In genomic region chr4:53119685-53120084, GRCh38 we compare ENCODE assay signal across 12 cellular contexts.
A peak's percentile ranks its signal among the peaks of the same experiment; 100 is the strongest.
DNase-seq lines count a peak whose midpoint lies in the region; ATAC-seq and TF ChIP-seq lines count a peak whose summit lies in the region.
"Had no signal": no experiment of that assay in that cellular context is flagged by ENCODE, and none has a peak within 500 bp of the region (broad histone marks: within the 10 kb centered on the region; RNA-seq: fewer than 3 reads in every experiment).

No MANE protein-coding gene starts in this region.

- no peaks in the 10 kb centered on the region for H3K27me3 ChIP-seq in Caco-2 (replicated peaks; ENCODE audit: control insufficient read depth, insufficient read depth, low read length)

- H3K27ac Mint-ChIP-seq in Caco-2 (ENCODE audit: unreplicated experiment) (peak overlapping the region; percentile 79), nephron (peak overlapping the region; percentile 79 to 87 (median 86))
- no peak overlapping the region for H3K27ac Mint-ChIP-seq in effector memory CD8-positive, alpha-beta T cell
- H3K27ac Mint-ChIP-seq: activated naive CD4-positive, alpha-beta T cell treated with anti-CD3 and anti-CD28 coated beads for 36 hours; CD4-positive, CD25-positive, alpha-beta regulatory T cell had no signal

- peaks cover 37% of the 10 kb centered on the region for H3K4me1 ChIP-seq in Caco-2

- ATAC-seq in GM21367 (IDR thresholded peaks at IDR 0.05; ENCODE audit: unreplicated experiment) = no peak
- no peak for ATAC-seq in effector memory CD8-positive, alpha-beta T cell (replicated peaks)
- ATAC-seq: HCT116 had no signal

- H3K36me3 Mint-ChIP-seq in Caco-2 (ENCODE audit: insufficient read depth, unreplicated experiment) (no peaks in the 10 kb centered on the region), nephron (ENCODE audit: low read depth) (no peaks in the 10 kb centered on the region)
- H3K36me3 Mint-ChIP-seq in effector memory CD8-positive, alpha-beta T cell (ENCODE audit: insufficient read depth) = no peaks in the 10 kb centered on the region

- H3K27me3 Mint-ChIP-seq in Caco-2 (ENCODE audit: insufficient read depth, unreplicated experiment) (no peaks in the 10 kb centered on the region), nephron (ENCODE audit: low read depth) (no peaks in the 10 kb centered on the region)
- H3K27me3 Mint-ChIP-seq in effector memory CD8-positive, alpha-beta T cell = no peaks in the 10 kb centered on the region
- H3K27me3 Mint-ChIP-seq: CD4-positive, CD25-positive, alpha-beta regulatory T cell had no signal

- H3K4me3 ChIP-seq in Caco-2 (ENCODE audit: low read depth, low read length) = no peak overlapping the region
- no peak overlapping the region for H3K4me3 ChIP-seq in fibroblast of the aortic adventitia (ENCODE audit: low read depth, low read length)

- no peaks in the 10 kb centered on the region for H3K4me1 Mint-ChIP-seq in Caco-2 (ENCODE audit: low read depth, unreplicated experiment)
- H3K4me1 Mint-ChIP-seq in nephron = peaks cover 19% of the 10 kb centered on the region
- peaks cover 4 to 11% of the 10 kb centered on the region in 2 donors for H3K4me1 Mint-ChIP-seq in effector memory CD8-positive, alpha-beta T cell (ENCODE audit: low read depth in 2 of 2)

- H3K9me3 Mint-ChIP-seq in Caco-2 (ENCODE audit: unreplicated experiment) = no peaks in the 10 kb centered on the region
- peaks cover 4% of the 10 kb centered on the region for H3K9me3 Mint-ChIP-seq in nephron
- no peaks in the 10 kb centered on the region for H3K9me3 Mint-ChIP-seq in effector memory CD8-positive, alpha-beta T cell

- BruUV-seq in Caco-2 (replicated peaks; lab: Mats Ljungman, UMichigan) = no TSS peak

- intact Hi-C loops in Caco-2 (cut with micrococcal nuclease; ENCODE audit: unreplicated experiment) = loop anchor here (1.0 to 5.0 kb wide), 2 partner anchors 77 to 100 kb away; no protein-coding TSS in a partner anchor

- no peak overlapping the region for H3K4me3 Mint-ChIP-seq in Caco-2 (ENCODE audit: unreplicated experiment)
- no peak overlapping the region for H3K4me3 Mint-ChIP-seq in nephron
- H3K4me3 Mint-ChIP-seq in effector memory CD8-positive, alpha-beta T cell = no peak overlapping the region
- H3K4me3 Mint-ChIP-seq: activated naive CD4-positive, alpha-beta T cell treated with anti-CD3 and anti-CD28 coated beads for 36 hours; CD4-positive, CD25-positive, alpha-beta regulatory T cell had no signal

- DNase-seq in Caco-2 (peak; percentile 65 to 75), SK-MEL-5 (ENCODE audit: low read depth, low spot score) (peak; percentile 70), fibroblast of the aortic adventitia (ENCODE audit: low read depth) (peak; percentile 87), cortex of kidney (lab: John Stamatoyannopoulos, UW) (no peak), SK-N-DZ (ENCODE audit: low spot score) (no peak)
- no peak for DNase-seq in effector memory CD8-positive, alpha-beta T cell
- DNase-seq: activated naive CD4-positive, alpha-beta T cell treated with anti-CD3 and anti-CD28 coated beads for 36 hours; CD4-positive, CD25-positive, alpha-beta regulatory T cell; NCI-H345 had no signal

- no peaks in the 10 kb centered on the region for H3K9me3 ChIP-seq in Caco-2

- CTCF ChIA-PET in Caco-2 (lab: Charles Lee) = interaction anchor here (0.7 kb wide), 1 partner anchor 18 kb away, joined by 3 read pairs; no protein-coding TSS in a partner anchor

- POLR2A ChIA-PET in Caco-2 (lab: Charles Lee) = interaction anchor here (1.0 kb wide), 1 partner anchor 100 kb away, joined by 5 read pairs; no protein-coding TSS in a partner anchor

- no peaks in the 10 kb centered on the region for H3K36me3 ChIP-seq in Caco-2 (ENCODE audit: control insufficient read depth, insufficient read depth, low read length)

- TF ChIP-seq CTCF in Caco-2 (IDR thresholded peaks at IDR 0.05; ENCODE audit: insufficient read depth in 1 of 2, low read depth in 1 of 2, low read length in 1 of 2, severe bottlenecking in 1 of 2, unreplicated experiment in 1 of 2) (no peak), fibroblast of the aortic adventitia (IDR thresholded peaks at IDR 0.05; ENCODE audit: insufficient read depth, low read length) (no peak), nephron (IDR thresholded peaks at IDR 0.05; ENCODE audit: unreplicated experiment in 3 of 3) (no peak)

- in situ Hi-C loops in SK-MEL-5 (cut with HindIII; ENCODE audit: low pct_unique_long_range_greater_than_20kb, low sequenced_read_pairs) = no loop called here

Comparison
In these comparisons a context has a peak if more than half of its experiments do, and no peak if none do; other contexts are left out.
1. DNase-seq: peak in Caco-2 (2 of 2), SK-MEL-5 (single experiment) and fibroblast of the aortic adventitia (single experiment); none in cortex of kidney (single experiment), effector memory CD8-positive, alpha-beta T cell (0 of 3) and SK-N-DZ (single experiment).
2. H3K27ac Mint-ChIP-seq: peak in Caco-2 (single experiment) and nephron (3 of 3); none in effector memory CD8-positive, alpha-beta T cell (0 of 2).